In genomic region chr19:10252707-10253106, GRCh38 we compare ENCODE assay signal across 8 cellular contexts. TPM values are rescaled to one million over a fixed set of nuclear protein-coding genes. Genes with fewer than 3 reads are reported as not detected.
DNase-seq lines count a peak whose midpoint lies in the region; ATAC-seq and TF ChIP-seq lines count a peak whose summit lies in the region.

No MANE protein-coding gene starts in this region.

- H3K27me3 ChIP-seq in right atrium auricular region, result no peaks in the 10 kb centered on the region
- H3K27me3 ChIP-seq in mammary epithelial cell (ENCODE audit: insufficient read depth, low read length), result no peaks in the 10 kb centered on the region
- H3K27me3 ChIP-seq in mucosa of stomach (ENCODE audit: control insufficient read depth, insufficient read depth, low read length), result no peaks in the 10 kb centered on the region

- peaks cover 26% of the 10 kb centered on the region for H3K79me2 ChIP-seq in mammary epithelial cell (ENCODE audit: insufficient read depth, low read length)

- TF ChIP-seq CTCF in right atrium auricular region (IDR thresholded peaks at IDR 0.05) (no peak), mammary epithelial cell (conservative IDR thresholded peaks at IDR 0.05 in 1 of 2, IDR thresholded peaks at IDR 0.05 in 1 of 2; ENCODE audit: extremely low read depth in 1 of 2, insufficient read depth in 1 of 2, low read depth in 1 of 2, low read length in 2 of 2) (no peak)

- CTCF ChIA-PET in mammary epithelial cell (lab: Charles Lee; ENCODE audit: low non-redundant PET), result no interaction called here

- 4% methylated on average over 6 of the region's 8 CpGs for WGBS in mammary epithelial cell (ENCODE audit: low coverage, missing lambda C conversion rate)

- in situ Hi-C loops in mammary epithelial cell (cut with MboI; ENCODE audit: low sequenced_read_pairs in 2 of 2), result loop anchor here in 1 of 2 donors (10.0 kb wide), 1 partner anchor 318 kb away; the partner anchor contains the start of gene OLFM2

- ATAC-seq in left ventricle myocardium superior, result no peak
- ATAC-seq in left colon, result no peak

- no peak for DNase-seq in right atrium auricular region (ENCODE audit: low spot score)
- DNase-seq in left ventricle myocardium superior, result no peak
- DNase-seq in mammary epithelial cell, result no peak
- no peak for DNase-seq in NCI-H82 treated with DMSO at 0.1 percent for 48 hours (lab: John Stamatoyannopoulos, UW; ENCODE audit: unreplicated experiment)
- no peak for DNase-seq in kidney tubule cell (ENCODE audit: low spot score)
- DNase-seq in mesenteric fat pad (ENCODE audit: low spot score), result no peak
- no peak for DNase-seq in left colon

- peaks cover 37% of the 10 kb centered on the region for H3K36me3 ChIP-seq in right atrium auricular region
- H3K36me3 ChIP-seq in mammary epithelial cell (ENCODE audit: insufficient read depth, low read length), result peaks cover 12% of the 10 kb centered on the region
- H3K36me3 ChIP-seq in mucosa of stomach (ENCODE audit: control insufficient read depth, insufficient read depth, low read length), result peaks cover 5% of the 10 kb centered on the region

- intact Hi-C loops in left ventricle myocardium superior (cut with micrococcal nuclease), result no loop called here
- intact Hi-C loops in mammary epithelial cell (cut with micrococcal nuclease), result no loop called here
- intact Hi-C loops in left colon (cut with DNase I, micrococcal nuclease), result no loop called here

- H3K9me3 ChIP-seq in right atrium auricular region (no peaks in the 10 kb centered on the region), mammary epithelial cell (replicated peaks; ENCODE audit: insufficient read depth, low read length) (no peaks in the 10 kb centered on the region), mucosa of stomach (ENCODE audit: control insufficient read depth, low read length) (no peaks in the 10 kb centered on the region)

- H3K4me2 ChIP-seq in mammary epithelial cell (ENCODE audit: insufficient read depth, low read depth, low read length), result peak overlapping the region; percentile 95

- H3K27ac ChIP-seq in right atrium auricular region (peak overlapping the region; percentile 82 to 86), mammary epithelial cell (ENCODE audit: insufficient read depth, low read depth, low read length) (peak overlapping the region; percentile 63)

- H3K4me3 ChIP-seq in right atrium auricular region, result peak overlapping the region; percentile 85 to 90
- H3K4me3 ChIP-seq in mammary epithelial cell (replicated peaks in 1 of 3; ENCODE audit: insufficient read depth in 1 of 3, low read depth in 2 of 3, low read length in 3 of 3), result peak overlapping the region; percentile 76 to 97 (median 91)
- peak overlapping the region; percentile 94 for H3K4me3 ChIP-seq in mucosa of stomach (ENCODE audit: low read length)

- dilution Hi-C loops in mammary epithelial cell (cut with HindIII; ENCODE audit: low sequenced_read_pairs), result no loop called here

- H3K9ac ChIP-seq in mammary epithelial cell (ENCODE audit: insufficient read depth, low read length) (peak overlapping the region; percentile 77), mucosa of stomach (ENCODE audit: low read length) (peak overlapping the region; percentile 78)

- H4K20me1 ChIP-seq in mammary epithelial cell (ENCODE audit: insufficient read depth, low read length), result no peaks in the 10 kb centered on the region

- peaks cover 0 to 7% of the 10 kb centered on the region in 2 donors for H3K4me1 ChIP-seq in right atrium auricular region
- H3K4me1 ChIP-seq in mammary epithelial cell (ENCODE audit: insufficient read depth, low read length), result peaks cover 13% of the 10 kb centered on the region
- no peaks in the 10 kb centered on the region for H3K4me1 ChIP-seq in mucosa of stomach (ENCODE audit: control insufficient read depth, insufficient read depth, low read length)

- peak overlapping the region; percentile 97 for H2AFZ ChIP-seq in mammary epithelial cell (ENCODE audit: low read depth, low read length)

- BruUV-seq in mammary epithelial cell (replicated peaks; lab: Mats Ljungman, UMichigan), result no TSS peak

RNA-seq across cellular contexts. Expression of gene MRPL4, which starts 0.7 kb away (rescaled TPM):
- total RNA-seq in right atrium auricular region (10 to 100 TPM; 75.9 to 86.3 TPM), left ventricle myocardium superior (71.2 TPM), mammary epithelial cell (10 to 100 TPM; 55.8 to 89.1 TPM), mesenteric fat pad (54.5 TPM), left colon (10 to 100 TPM; 43.5 to 61.9 TPM)
- polyA plus RNA-seq in mammary epithelial cell, result 85.2 TPM
- polyA minus RNA-seq in mammary epithelial cell, result 35.0 TPM

RNA-seq across cellular contexts. Expression of gene ICAM1, which starts 18.2 kb away (rescaled TPM):
- total RNA-seq in right atrium auricular region, result 10 to 100 TPM; 15.2 to 24.4 TPM
- 7.3 TPM for total RNA-seq in left ventricle myocardium superior
- total RNA-seq in mammary epithelial cell, result 10 to 100 TPM in 1 of 2 donors, 1 to 10 TPM in 1; 1.1 to 60.0 TPM
- 2.1 TPM for polyA plus RNA-seq in mammary epithelial cell
- 3.8 TPM for polyA minus RNA-seq in mammary epithelial cell
- 77.1 TPM for total RNA-seq in mesenteric fat pad
- total RNA-seq in left colon, result 1 to 10 TPM; 7.7 to 8.7 TPM

RNA-seq across cellular contexts. Expression of gene S1PR2, which starts 21.6 kb away (rescaled TPM):
- total RNA-seq in right atrium auricular region (10 to 100 TPM in 1 of 2 donors, 1 to 10 TPM in 1; 4.3 to 14.7 TPM), left ventricle myocardium superior (5.3 TPM), mammary epithelial cell (10 to 100 TPM in 1 of 2 donors, 1 to 10 TPM in 1; 5.6 to 15.3 TPM), mesenteric fat pad (13.3 TPM), left colon (1 to 10 TPM; 2.3 to 5.2 TPM)
- polyA plus RNA-seq in mammary epithelial cell, result 2.9 TPM
- polyA minus RNA-seq in mammary epithelial cell, result 16.2 TPM

RNA-seq across cellular contexts. Expression of gene ICAM4, which starts 34.0 kb away (rescaled TPM):
- total RNA-seq in right atrium auricular region (under 1 TPM in 1 of 2 donors, not detected in 1; 0.55 TPM), left ventricle myocardium superior (0.52 TPM), mammary epithelial cell (1 to 10 TPM; 1.1 to 1.5 TPM), mesenteric fat pad (2.3 TPM), left colon (under 1 TPM in 1 of 2 donors, not detected in 1; 0.53 TPM)
- 0.88 TPM for polyA plus RNA-seq in mammary epithelial cell
- not detected for polyA minus RNA-seq in mammary epithelial cell

RNA-seq across cellular contexts. Expression of gene ICAM5, which starts 37.0 kb away (rescaled TPM):
- 1 to 10 TPM in 1 of 2 donors, under 1 TPM in 1; 0.22 to 1.7 TPM for total RNA-seq in right atrium auricular region
- total RNA-seq in left ventricle myocardium superior, result 0.32 TPM
- total RNA-seq in mammary epithelial cell, result 10 to 100 TPM in 1 of 2 donors, 1 to 10 TPM in 1; 3.1 to 21.7 TPM
- polyA plus RNA-seq in mammary epithelial cell, result 1.7 TPM
- polyA minus RNA-seq in mammary epithelial cell, result 0.62 TPM
- total RNA-seq in mesenteric fat pad, result 1.2 TPM
- total RNA-seq in left colon, result 1 to 10 TPM in 1 of 2 donors, under 1 TPM in 1; 0.76 to 1.1 TPM
